25 cellular contexts compared by ENCODE assay signal in the genomic region with DNA sequence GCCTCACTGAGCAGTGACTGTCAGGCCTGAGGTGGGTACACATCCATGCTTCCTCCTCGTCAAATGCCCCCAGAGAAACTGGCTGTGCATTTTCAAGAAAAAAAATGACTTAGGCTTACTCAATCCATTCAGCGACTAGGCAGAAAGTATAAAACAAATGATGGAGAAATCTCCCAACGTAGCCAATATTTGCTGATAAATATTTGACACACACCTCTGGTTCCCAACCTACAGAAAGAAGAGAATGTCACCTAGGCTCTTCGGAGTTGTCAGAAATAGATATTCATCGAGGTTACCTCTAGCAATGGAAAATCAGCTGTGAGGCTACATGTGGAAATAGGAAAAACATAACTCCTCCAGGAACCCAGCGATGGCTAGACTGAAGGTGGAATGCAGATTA.
"Had no signal": no experiment of that assay in that cellular context is flagged by ENCODE, and none has a peak within 500 bp of the region (broad histone marks: within the 10 kb centered on the region; RNA-seq: fewer than 3 reads in every experiment).

No MANE protein-coding gene starts in this region.

- FAIRE-seq: endometrium, islet of Langerhans, keratinocyte had no signal

- H3K4me3 ChIP-seq: colonic mucosa, esophagus squamous epithelium, gastrocnemius medialis, heart right ventricle, left ventricle myocardium inferior, lower lobe of right lung, mucosa of descending colon had no signal

- DNase-seq: colonic mucosa; cortex of kidney; effector CD8-positive, alpha-beta T cell; effector memory CD8-positive, alpha-beta T cell; endodermal cell; erythroblast; esophagus squamous epithelium; foreskin fibroblast; foreskin melanocyte; gastrocnemius medialis; glutamatergic neuron; head of caudate nucleus; heart right ventricle; hippocampal formation; left cardiac atrium; left ventricle myocardium inferior; lower lobe of right lung; mesenchymal stem cell; mucosa of descending colon; naive B cell had no signal

- H3K4me1 ChIP-seq: colonic mucosa, gastrocnemius medialis, heart right ventricle, left ventricle myocardium inferior, lower lobe of right lung had no signal

- H3K27me3 ChIP-seq: colonic mucosa, esophagus squamous epithelium, gastrocnemius medialis, heart right ventricle had no signal

- H3K27ac ChIP-seq: colonic mucosa, epithelial cell of prostate, esophagus squamous epithelium, gastrocnemius medialis, heart right ventricle, left ventricle myocardium inferior, lower lobe of right lung had no signal

- H3K36me3 ChIP-seq: colonic mucosa, esophagus squamous epithelium, gastrocnemius medialis, heart right ventricle, left ventricle myocardium inferior, lower lobe of right lung had no signal

- ATAC-seq: effector memory CD8-positive, alpha-beta T cell; esophagus mucosa; gastrocnemius medialis; heart right ventricle; left cardiac atrium; lower lobe of right lung; mucosa of descending colon had no signal

- H3K9me3 ChIP-seq: colonic mucosa, esophagus squamous epithelium, gastrocnemius medialis, heart right ventricle, left ventricle myocardium inferior, lower lobe of right lung, mucosa of descending colon had no signal
